In the genomic region with DNA sequence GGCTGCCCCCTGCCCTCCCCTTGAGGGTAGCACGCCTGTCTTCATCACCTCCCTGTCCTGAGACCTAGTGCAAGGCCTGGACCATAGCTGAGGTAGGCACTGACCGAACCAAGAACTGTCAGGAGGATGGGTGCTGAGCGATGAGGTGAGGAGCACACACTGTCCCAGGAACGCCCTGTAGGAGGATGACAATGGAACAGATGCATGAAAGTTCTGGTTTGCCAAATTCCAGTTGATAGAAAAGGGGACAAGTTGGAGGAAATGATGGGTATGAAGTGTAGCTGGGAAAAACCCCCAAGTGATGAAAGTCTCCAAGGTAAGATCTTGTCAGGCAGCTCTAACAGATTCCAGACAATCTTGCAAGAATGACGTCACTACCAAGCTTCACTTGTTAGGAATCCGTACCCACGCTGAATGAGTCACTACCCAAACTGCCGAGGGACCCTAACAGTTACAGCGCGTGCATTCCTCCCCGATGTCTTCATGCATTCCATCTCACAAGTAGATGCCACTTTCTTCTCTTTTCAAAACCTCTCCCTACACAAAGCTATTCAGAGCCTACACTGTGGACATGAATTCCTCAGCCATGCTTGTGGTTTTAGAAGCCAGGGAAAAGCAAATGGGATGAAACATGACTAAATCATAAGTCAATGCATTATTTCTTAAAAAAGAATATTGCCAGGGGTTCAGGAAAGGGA, we compare ENCODE assay signal across 8 cellular contexts. TPM values are rescaled to one million over a fixed set of nuclear protein-coding genes. Genes with fewer than 3 reads are reported as not detected.
DNase-seq lines count a peak whose midpoint lies in the region; ATAC-seq lines count a peak whose summit lies in the region.

No MANE protein-coding gene starts in this region.

- no peak for ATAC-seq in Right ventricle myocardium superior (ENCODE audit: poor library complexity)
- peak; percentile 79 for ATAC-seq in sciatic nerve
- ATAC-seq in GM21528 (IDR thresholded peaks at IDR 0.05; ENCODE audit: low FRiP score, unreplicated experiment), result no peak

- intact Hi-C loops in Right ventricle myocardium superior (cut with DNase I) (no loop called here), sciatic nerve (cut with DNase I) (no loop called here)

- DNase-seq in GM04503 (ENCODE audit: low read depth) (peak; percentile 100), SW480 (ENCODE audit: low spot score) (peak; percentile 96), Right ventricle myocardium superior (peak; percentile 46), sciatic nerve (ENCODE audit: low spot score) (no peak), substantia nigra (lab: John Stamatoyannopoulos, UW) (no peak), NCI-H82 (lab: John Stamatoyannopoulos, UW) (no peak)
- no peak for DNase-seq in activated CD8-positive, alpha-beta memory T cell treated with anti-CD3 and anti-CD28 coated beads, Interleukin-2, amount 50 U/mL, for 48 hours

- H3K27ac ChIP-seq in substantia nigra (ENCODE audit: low read depth, low read length, poor library complexity, severe bottlenecking), result no peak overlapping the region

RNA-seq across cellular contexts. Expression of a gene that starts 27.6 kb away (rescaled TPM):
- 356 TPM for total RNA-seq in Right ventricle myocardium superior
- 70.5 TPM for total RNA-seq in sciatic nerve

Comparison
In these comparisons a context has a peak if more than half of its experiments do, and no peak if none do; other contexts are left out.
1. DNase-seq: peak in GM04503 (single experiment), SW480 (single experiment) and Right ventricle myocardium superior (single experiment); none in sciatic nerve (single experiment), substantia nigra (0 of 49), activated CD8-positive, alpha-beta memory T cell treated with anti-CD3 and anti-CD28 coated beads, Interleukin-2, amount 50 U/mL, for 48 hours (single experiment) and NCI-H82 (single experiment).